Comparison of ENCODE assay signal across 1 cellular context in genomic region chr14:81220767-81221578, GRCh38.
TF ChIP-seq lines count a peak whose summit lies in the region.

Gene GTF2A1, minus strand, starts transcription at chr14:81220959. Its CDS starts 441 bp downstream, at chr14:81220518.

TF ChIP-seq in GM12878, 131 proteins besides CTCF, POLR2A, EP300 and RAD21 (continued from another document and continues in another):
- TF ChIP-seq ZNF687 (IDR thresholded peaks at IDR 0.05) = peak; percentile 85
- TF ChIP-seq ATF3 (IDR thresholded peaks at IDR 0.05; ENCODE audit: borderline replicate concordance, extremely low read depth, low read depth, low read length) = 0 out of 2 replicates have a peak, but pooled peaks have one; percentile 50
- no peak for TF ChIP-seq EZH2 (IDR thresholded peaks at IDR 0.05; ENCODE audit: borderline replicate concordance, control insufficient read depth, low read depth, low read length)
- peak; percentile 81 for TF ChIP-seq USF2 (IDR thresholded peaks at IDR 0.05; ENCODE audit: borderline replicate concordance, low read depth, low read length)
- peak; percentile 69 for TF ChIP-seq LARP7 (IDR thresholded peaks at IDR 0.05)
- peak; percentile 32; the same call in 1 of the 2 replicates for TF ChIP-seq ATF7 (IDR thresholded peaks at IDR 0.05; ENCODE audit: low read depth)
- peak; percentile 90 for TF ChIP-seq POLR2AphosphoS2 (IDR thresholded peaks at IDR 0.05; ENCODE audit: low read depth, low read length)
- TF ChIP-seq CHD1 (IDR thresholded peaks at IDR 0.05; ENCODE audit: low read depth, low read length) = peak; percentile 91; the same call in 1 of the 2 replicates
- TF ChIP-seq MEF2B (IDR thresholded peaks at IDR 0.05; ENCODE audit: partially characterized antibody, poor library complexity, severe bottlenecking) = no peak
- no peak for TF ChIP-seq JUND (IDR thresholded peaks at IDR 0.05; ENCODE audit: low read depth, low read length)
- peak; percentile 45 for TF ChIP-seq BRCA1 (IDR thresholded peaks at IDR 0.05; ENCODE audit: low read depth, low read length)
- TF ChIP-seq HDGF (IDR thresholded peaks at IDR 0.05) = no peak; the same call in 1 of the 2 replicates
- peak; percentile 17 for TF ChIP-seq BCL3 (IDR thresholded peaks at IDR 0.05; ENCODE audit: borderline replicate concordance, insufficient read depth, low read depth, low read length, poor library complexity, severe bottlenecking)
- TF ChIP-seq ZBTB40 (IDR thresholded peaks at IDR 0.05; ENCODE audit: borderline replicate concordance) = peak; percentile 40; the same call in 1 of the 2 replicates
- no peak for TF ChIP-seq KDM1A (IDR thresholded peaks at IDR 0.05; ENCODE audit: borderline replicate concordance)
- TF ChIP-seq ZSCAN29 (IDR thresholded peaks at IDR 0.05) = no peak
- 0 out of 2 replicates have a peak, but pooled peaks have one; percentile 20 for TF ChIP-seq MYB (IDR thresholded peaks at IDR 0.05; ENCODE audit: borderline replicate concordance, low read depth, low read length)
- TF ChIP-seq RUNX3 (IDR thresholded peaks at IDR 0.05; ENCODE audit: low read length) = peak; percentile 84
- peak; percentile 3 to 66 for TF ChIP-seq EGR1 (IDR thresholded peaks at IDR 0.05; ENCODE audit: borderline replicate concordance in 1 of 2, low read depth in 2 of 2, low read length in 2 of 2)
- no peak for TF ChIP-seq NR2F1 (conservative IDR thresholded peaks at IDR 0.05)
- TF ChIP-seq PBX3 (IDR thresholded peaks at IDR 0.05; ENCODE audit: insufficient replicate concordance, low read depth, low read length) = peak; percentile 27
- no peak for TF ChIP-seq SMARCA5 (IDR thresholded peaks at IDR 0.05)
- no peak for TF ChIP-seq CHD4 (IDR thresholded peaks at IDR 0.05)
- TF ChIP-seq TCF3 (IDR thresholded peaks at IDR 0.05; ENCODE audit: borderline replicate concordance, insufficient read depth, low read depth, low read length) = peak; percentile 97
- TF ChIP-seq POLR2AphosphoS5 (IDR thresholded peaks at IDR 0.05; ENCODE audit: low read length) = peak; percentile 98
- TF ChIP-seq ZNF592 (IDR thresholded peaks at IDR 0.05) = no peak
- TF ChIP-seq FOS (IDR thresholded peaks at IDR 0.05; ENCODE audit: borderline replicate concordance, extremely low read depth, insufficient read length) = no peak
- no peak for TF ChIP-seq RCOR1 (conservative IDR thresholded peaks at IDR 0.05; ENCODE audit: low read depth, low read length)
- no peak; the same call in 1 of the 2 replicates for TF ChIP-seq REST (IDR thresholded peaks at IDR 0.05; ENCODE audit: low read depth, low read length)
- peak; percentile 23; the same call in 1 of the 2 replicates for TF ChIP-seq GABPA (IDR thresholded peaks at IDR 0.05; ENCODE audit: low read depth)
- TF ChIP-seq DPF2 (IDR thresholded peaks at IDR 0.05) = peak; percentile 91
- no peak for TF ChIP-seq SMAD1 (IDR thresholded peaks at IDR 0.05; ENCODE audit: low read depth, partially characterized antibody)
- peak; percentile 94 for TF ChIP-seq CHD2 (IDR thresholded peaks at IDR 0.05; ENCODE audit: borderline replicate concordance, low read depth, low read length)
- peak; percentile 48 for TF ChIP-seq SKIL (IDR thresholded peaks at IDR 0.05; ENCODE audit: low read depth, poor library complexity, severe bottlenecking)
- peak; percentile 68 to 77; a peak in 3 of 4 replicates for TF ChIP-seq IKZF2 (IDR thresholded peaks at IDR 0.05)
